In the genomic region with DNA sequence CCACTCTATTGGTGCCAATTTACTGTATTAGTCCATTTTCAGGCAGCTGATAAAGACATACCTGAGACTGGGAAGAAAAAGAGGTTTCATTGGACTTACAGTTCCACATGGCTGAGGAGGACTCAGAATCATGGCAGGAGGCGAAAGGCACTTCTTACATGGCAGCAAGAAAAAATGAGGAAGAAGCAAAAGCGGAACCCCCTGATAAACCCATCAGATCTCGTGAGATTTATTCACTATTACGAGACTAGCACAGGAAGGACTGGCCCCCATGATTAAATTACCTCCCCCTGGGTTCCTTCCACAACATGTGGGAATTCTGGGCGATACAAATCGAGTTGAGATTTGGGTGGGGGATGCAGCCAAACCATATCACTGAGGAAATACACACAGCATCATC, we compare ENCODE assay signal across 14 cellular contexts.
"Had no signal": no experiment of that assay in that cellular context is flagged by ENCODE, and none has a peak within 500 bp of the region (broad histone marks: within the 10 kb centered on the region; RNA-seq: fewer than 3 reads in every experiment).

No MANE protein-coding gene starts in this region.

- H3K4me3 Mint-ChIP-seq: activated CD4-positive, alpha-beta memory T cell treated with anti-CD3 and anti-CD28 coated beads, Interleukin-2, amount 10 ng/mL, durations not matched to agents 7 days and 5 days; activated naive CD4-positive, alpha-beta T cell treated with anti-CD3 and anti-CD28 coated beads, Interleukin-2, amount 50 U/mL, for 24 hours; activated T-cell treated with anti-CD3 and anti-CD28 coated beads, Interleukin-2, amount 50 U/mL, for 4 hours; neural crest cell had no signal

- H3K27ac Mint-ChIP-seq: activated CD4-positive, alpha-beta memory T cell treated with anti-CD3 and anti-CD28 coated beads, Interleukin-2, amount 10 ng/mL, durations not matched to agents 7 days and 5 days; activated naive CD4-positive, alpha-beta T cell treated with anti-CD3 and anti-CD28 coated beads, Interleukin-2, amount 50 U/mL, for 24 hours had no signal

- H3K27me3 Mint-ChIP-seq: activated CD4-positive, alpha-beta memory T cell treated with anti-CD3 and anti-CD28 coated beads, Interleukin-2, amount 10 ng/mL, durations not matched to agents 7 days and 5 days; activated naive CD4-positive, alpha-beta T cell treated with anti-CD3 and anti-CD28 coated beads, Interleukin-2, amount 50 U/mL, for 24 hours had no signal

- H3K9me3 Mint-ChIP-seq: activated CD4-positive, alpha-beta memory T cell treated with anti-CD3 and anti-CD28 coated beads, Interleukin-2, amount 10 ng/mL, durations not matched to agents 7 days and 5 days; activated naive CD4-positive, alpha-beta T cell treated with anti-CD3 and anti-CD28 coated beads, Interleukin-2, amount 50 U/mL, for 24 hours; activated T-cell treated with anti-CD3 and anti-CD28 coated beads, Interleukin-2, amount 50 U/mL, for 4 hours; neural crest cell had no signal

- H3K4me3 ChIP-seq: adrenal gland, gastroesophageal sphincter, lung, ovary, thyroid gland had no signal

- H3K4me1 ChIP-seq: adrenal gland, gastroesophageal sphincter, thyroid gland had no signal

- H3K4me1 Mint-ChIP-seq: activated CD4-positive, alpha-beta memory T cell treated with anti-CD3 and anti-CD28 coated beads, Interleukin-2, amount 10 ng/mL, durations not matched to agents 7 days and 5 days; activated naive CD4-positive, alpha-beta T cell treated with anti-CD3 and anti-CD28 coated beads, Interleukin-2, amount 50 U/mL, for 24 hours; neural crest cell had no signal

- H3K9me3 ChIP-seq: adrenal gland, gastroesophageal sphincter, ovary, thyroid gland had no signal

- H3K27me3 ChIP-seq: adrenal gland, ovary, thyroid gland had no signal

- H3K36me3 ChIP-seq: adrenal gland, gastroesophageal sphincter, ovary, thyroid gland had no signal

- ATAC-seq: activated T-cell treated with anti-CD3 and anti-CD28 coated beads, Interleukin-2, amount 50 U/mL, for 4 hours; gastroesophageal sphincter had no signal

- DNase-seq: activated CD4-positive, alpha-beta memory T cell treated with anti-CD3 and anti-CD28 coated beads, Interleukin-2, amount 10 ng/mL, durations not matched to agents 7 days and 5 days; activated CD4-positive, alpha-beta T cell treated with anti-CD3 and anti-CD28 coated beads for 4 hours; activated effector memory CD4-positive, alpha-beta T cell treated with anti-CD3 and anti-CD28 coated beads, Interleukin-2, amount 50 U/mL, for 16 hours; activated T-cell treated with anti-CD3 and anti-CD28 coated beads, Interleukin-2, amount 50 U/mL, for 4 hours; adrenal gland; left cardiac atrium; midbrain; ovary; stimulated activated CD4-positive, alpha-beta T cell treated with anti-CD3 and anti-CD28 coated beads, Interleukin-1b, Interleukin-23, amount 100 ng/mL, for 48 hours; thyroid gland had no signal
